8 cellular contexts compared by ENCODE assay signal in genomic region chr14:77208266-77208978, GRCh38. TPM values are rescaled to one million over a fixed set of nuclear protein-coding genes. Genes with fewer than 3 reads are reported as not detected.
DNase-seq lines count a peak whose midpoint lies in the region; ATAC-seq lines count a peak whose summit lies in the region.

No MANE protein-coding gene starts in this region.

- POLR2A ChIA-PET in activated CD4-positive, alpha-beta T cell treated with anti-CD3 and anti-CD28 coated beads, Interleukin-2, amount 10 ng/mL, durations not matched to agents 7 days and 5 days (lab: Charles Lee): no interaction called here

- no peak overlapping the region for H3K4me3 Mint-ChIP-seq in activated CD4-positive, alpha-beta T cell treated with anti-CD3 and anti-CD28 coated beads, Interleukin-2, amount 10 ng/mL, durations not matched to agents 7 days and 5 days

- ATAC-seq in HG02938 (IDR thresholded peaks at IDR 0.05; ENCODE audit: unreplicated experiment): no peak
- no peak for ATAC-seq in HG02840 (IDR thresholded peaks at IDR 0.05; ENCODE audit: low FRiP score, unreplicated experiment)

- H3K27me3 Mint-ChIP-seq in activated CD4-positive, alpha-beta T cell treated with anti-CD3 and anti-CD28 coated beads, Interleukin-2, amount 10 ng/mL, durations not matched to agents 7 days and 5 days: peaks cover 4% of the 10 kb centered on the region

- no peaks in the 10 kb centered on the region for H3K36me3 Mint-ChIP-seq in activated CD4-positive, alpha-beta T cell treated with anti-CD3 and anti-CD28 coated beads, Interleukin-2, amount 10 ng/mL, durations not matched to agents 7 days and 5 days (ENCODE audit: low read depth)

- CTCF ChIA-PET in activated CD4-positive, alpha-beta T cell treated with anti-CD3 and anti-CD28 coated beads, Interleukin-2, amount 10 ng/mL, durations not matched to agents 7 days and 5 days (lab: Charles Lee): no interaction called here

- DNase-seq in GM04504 (ENCODE audit: low read depth): peak; percentile 32
- peak; percentile 69 to 82 for DNase-seq in NCI-H2081 (lab: John Stamatoyannopoulos, UW)
- peak; percentile 71 for DNase-seq in activated CD4-positive, alpha-beta T cell treated with anti-CD3 and anti-CD28 coated beads, Interleukin-2, amount 10 ng/mL, durations not matched to agents 7 days and 5 days
- peak; percentile 45 for DNase-seq in effector CD4-positive, alpha-beta T cell
- peak; percentile 79 for DNase-seq in midbrain (lab: John Stamatoyannopoulos, UW)
- peak; percentile 22 for DNase-seq in stimulated activated naive CD4-positive, alpha-beta T cell treated with Interleukin-2 at 50 U/mL for 16 hours (lab: John Stamatoyannopoulos, UW)

- no peaks in the 10 kb centered on the region for H3K9me3 Mint-ChIP-seq in activated CD4-positive, alpha-beta T cell treated with anti-CD3 and anti-CD28 coated beads, Interleukin-2, amount 10 ng/mL, durations not matched to agents 7 days and 5 days

- no peaks in the 10 kb centered on the region for H3K4me1 Mint-ChIP-seq in activated CD4-positive, alpha-beta T cell treated with anti-CD3 and anti-CD28 coated beads, Interleukin-2, amount 10 ng/mL, durations not matched to agents 7 days and 5 days

- H3K27ac Mint-ChIP-seq in activated CD4-positive, alpha-beta T cell treated with anti-CD3 and anti-CD28 coated beads, Interleukin-2, amount 10 ng/mL, durations not matched to agents 7 days and 5 days: no peak overlapping the region

RNA-seq across cellular contexts. Expression of gene TMEM63C, which starts 26.8 kb away (rescaled TPM):
- under 1 TPM; 0.29 to 0.45 TPM for total RNA-seq in activated CD4-positive, alpha-beta T cell treated with anti-CD3 and anti-CD28 coated beads, Interleukin-2, amount 10 ng/mL, durations not matched to agents 7 days and 5 days

Comparison
In these comparisons a context has a peak if more than half of its experiments do, and no peak if none do; other contexts are left out.
1. DNase-seq: peak in every context shown above with its lines; median percentile 79 in midbrain; 76 in NCI-H2081; 71 in activated CD4-positive, alpha-beta T cell treated with anti-CD3 and anti-CD28 coated beads, Interleukin-2, amount 10 ng/mL, durations not matched to agents 7 days and 5 days; 45 in effector CD4-positive, alpha-beta T cell; 32 in GM04504; 22 in stimulated activated naive CD4-positive, alpha-beta T cell treated with Interleukin-2 at 50 U/mL for 16 hours.